8 cellular contexts compared by ENCODE assay signal in genomic region chr5:88829053-88829452, GRCh38. TPM values are rescaled to one million over a fixed set of nuclear protein-coding genes. Genes with fewer than 3 reads are reported as not detected.
DNase-seq lines count a peak whose midpoint lies in the region; ATAC-seq, FAIRE-seq and TF ChIP-seq lines count a peak whose summit lies in the region.

No MANE protein-coding gene starts in this region.

- H3K9ac ChIP-seq in subcutaneous abdominal adipose tissue (ENCODE audit: low read length in 5 of 5): peak overlapping the region in 1 of 5 donors; percentile 20

- FAIRE-seq in H54 (lab: Jason Lieb, UNC): peak; percentile 23

- DNase-seq in H54 (ENCODE audit: insufficient read length, low spot score) (no peak), Right ventricle myocardium superior (no peak), GOT3 (lab: John Stamatoyannopoulos, UW) (no peak)
- no peak for DNase-seq in stimulated activated CD4-positive, alpha-beta T cell treated with anti-CD3 and anti-CD28 coated beads, Interleukin-4, amount 100 ng/mL, for 4 hours

- TF ChIP-seq POLR2A in H54 (IDR thresholded peaks at IDR 0.05; ENCODE audit: low read depth, low read length) (no peak), Raji (IDR thresholded peaks at IDR 0.05; ENCODE audit: insufficient read depth, low read depth, low read length) (peak; percentile 39; the same call in 1 of the 2 replicates)

- intact Hi-C loops in Right ventricle myocardium superior (cut with DNase I): loop anchor here (5.0 kb wide), 2 partner anchors 42 to 53 kb away; partner anchors contain the start of gene MEF2C

- no peaks in the 10 kb centered on the region for H3K27me3 ChIP-seq in subcutaneous abdominal adipose tissue (ENCODE audit: control insufficient read depth in 5 of 5, insufficient read depth in 4 of 5, low read length in 5 of 5)

- no peaks in the 10 kb centered on the region for H3K36me3 ChIP-seq in subcutaneous abdominal adipose tissue (ENCODE audit: control insufficient read depth in 5 of 5, insufficient read depth in 5 of 5, low read length in 5 of 5)

- ATAC-seq in Right ventricle myocardium superior (ENCODE audit: poor library complexity): peak; percentile 17
- ATAC-seq in HG03469 (IDR thresholded peaks at IDR 0.05; ENCODE audit: unreplicated experiment): no peak
- ATAC-seq in HG02571 (IDR thresholded peaks at IDR 0.05; ENCODE audit: unreplicated experiment): no peak

- peaks cover 4 to 58% (median 26%) of the 10 kb centered on the region in 5 donors for H3K4me1 ChIP-seq in subcutaneous abdominal adipose tissue (ENCODE audit: control insufficient read depth in 5 of 5, insufficient read depth in 5 of 5, low read length in 5 of 5)

- H3K4me3 ChIP-seq in subcutaneous abdominal adipose tissue (ENCODE audit: low read depth in 1 of 5, low read length in 5 of 5): peak overlapping the region in 2 of 5 donors; percentile 1 to 40

- H3K27ac ChIP-seq in subcutaneous abdominal adipose tissue (ENCODE audit: low read depth, low read length): peak overlapping the region; percentile 76

- no peaks in the 10 kb centered on the region for H3K9me3 ChIP-seq in subcutaneous abdominal adipose tissue (ENCODE audit: control insufficient read depth in 5 of 5, low read length in 5 of 5)

RNA-seq across cellular contexts. Expression of gene MEF2C, which starts 53.9 kb away (rescaled TPM):
- total RNA-seq in Right ventricle myocardium superior: 52.3 TPM
